In the genomic region with DNA sequence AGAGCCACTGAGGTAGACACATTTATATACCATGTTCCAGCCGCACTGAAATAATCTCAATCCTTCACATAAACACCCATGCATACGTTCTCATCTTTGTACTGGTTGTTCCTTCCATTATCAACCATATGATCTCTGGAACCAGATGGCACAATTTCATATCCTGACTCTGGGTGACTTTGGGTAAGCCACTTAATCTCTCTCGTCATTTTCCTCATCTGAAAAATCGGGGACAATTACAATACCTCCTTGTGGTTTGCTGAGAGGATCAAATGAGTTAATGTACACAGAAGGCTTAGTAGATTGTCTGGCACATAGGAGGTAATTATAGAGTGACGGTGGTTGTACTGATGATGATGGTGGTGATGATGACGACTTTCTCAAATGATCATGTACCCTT, we compare ENCODE assay signal across 7 cellular contexts. TPM values are rescaled to one million over a fixed set of nuclear protein-coding genes. Genes with fewer than 3 reads are reported as not detected.
A peak's percentile ranks its signal among the peaks of the same experiment; 100 is the strongest.
DNase-seq lines count a peak whose midpoint lies in the region; ATAC-seq, FAIRE-seq and TF ChIP-seq lines count a peak whose summit lies in the region.
"Not testable (repeated sequence)": the region's sequence is repeated elsewhere in the genome, so short reads cannot be mapped to it uniquely, and the experiment has no call there.

No MANE protein-coding gene starts in this region.

- not testable (repeated sequence) for H2AFZ ChIP-seq in K562 (ENCODE audit: low read depth, low read length)

- not testable (repeated sequence) for H3K4me3 ChIP-seq in A549; Panc1 (ENCODE audit: low read depth in 2 of 2, low read length in 2 of 2); K562; fibroblast of villous mesenchyme (ENCODE audit: low read depth, low read length)

- H3K9ac ChIP-seq in K562 (ENCODE audit: insufficient read depth in 1 of 2, low read depth in 2 of 2, low read length in 2 of 2), result not testable (repeated sequence)

- not testable (repeated sequence) for DNase-seq in A549 (ENCODE audit: low read depth in 1 of 2, low spot score in 1 of 2); HFFc6; Panc1 (ENCODE audit: low read depth, low spot score); K562 (ENCODE audit: extremely low read depth in 1 of 4, low spot score in 3 of 4)
- DNase-seq in NCI-H524 (lab: John Stamatoyannopoulos, UW) (peak; percentile 89 to 96), NCI-H82 (lab: John Stamatoyannopoulos, UW) (peak; percentile 83), fibroblast of villous mesenchyme (ENCODE audit: low read depth) (peak; percentile 61)

- not testable (repeated sequence) for TF ChIP-seq RAD21 in A549 (conservative IDR thresholded peaks at IDR 0.05 in 1 of 2, IDR thresholded peaks at IDR 0.05 in 1 of 2); K562 (CRISPR knock-in tag; conservative IDR thresholded peaks at IDR 0.05 in 1 of 2, IDR thresholded peaks at IDR 0.05 in 1 of 2)

- H3K79me2 ChIP-seq in K562 (ENCODE audit: control insufficient read depth, insufficient read depth, low read length), result not testable (repeated sequence)

- H3K4me2 ChIP-seq in A549; K562 (ENCODE audit: insufficient read depth, low read length): not testable (repeated sequence)

- not testable (repeated sequence) for H3K27me3 Mint-ChIP-seq in HFFc6 (ENCODE audit: insufficient read depth)

- WGBS in A549 (ENCODE audit: missing lambda C conversion rate), result 93% methylated on average over 6 of the region's 6 CpGs
- WGBS in K562 (ENCODE audit: insufficient coverage, low coverage, missing lambda C conversion rate), result 0% methylated on average over 6 of the region's 6 CpGs

- peaks cover 55% of the 10 kb centered on the region for H3K4me1 ChIP-seq in A549
- peaks cover 31% of the 10 kb centered on the region for H3K4me1 ChIP-seq in Panc1 (ENCODE audit: control insufficient read depth, insufficient read depth, low read length)
- not testable (repeated sequence) for H3K4me1 ChIP-seq in K562 (replicated peaks in 1 of 2; ENCODE audit: control insufficient read depth in 2 of 2, insufficient read depth in 2 of 2, low read length in 2 of 2)

- not testable (repeated sequence) for H3K27me3 ChIP-seq in Panc1 (ENCODE audit: control insufficient read depth, insufficient read depth, low read length); K562 (ENCODE audit: control insufficient read depth in 2 of 2, insufficient read depth in 2 of 2, low read length in 2 of 2)

- BruUV-seq in Panc1 (replicated peaks; lab: Mats Ljungman, UMichigan); K562 (replicated peaks; lab: Mats Ljungman, UMichigan): not testable (repeated sequence)

- not testable (repeated sequence) for TF ChIP-seq POLR2A in A549 (IDR thresholded peaks at IDR 0.05; ENCODE audit: low read length); K562 (conservative IDR thresholded peaks at IDR 0.05)

- H3K4me1 Mint-ChIP-seq in HFFc6 (ENCODE audit: low read depth), result peaks cover 81% of the 10 kb centered on the region

- peak overlapping the region; percentile 90 to 93; a peak in 4 of 6 replicates for H3K27ac ChIP-seq in A549
- peak overlapping the region; percentile 61; the same call in 1 of the 2 replicates for H3K27ac ChIP-seq in Panc1 (ENCODE audit: low read length)
- H3K27ac ChIP-seq in K562 (ENCODE audit: extremely low read depth, low read depth, low read length), result not testable (repeated sequence)

- not testable (repeated sequence) for H3K9me3 ChIP-seq in A549; Panc1 (ENCODE audit: control insufficient read depth, insufficient read depth, low read depth, low read length); K562 (replicated peaks; ENCODE audit: control insufficient read depth, insufficient read depth, low read depth, low read length)

- H3K36me3 Mint-ChIP-seq in HFFc6 (ENCODE audit: low read depth), result not testable (repeated sequence)

- not testable (repeated sequence) for TF ChIP-seq EP300 in A549 (IDR thresholded peaks at IDR 0.05); K562 (IDR thresholded peaks at IDR 0.05; ENCODE audit: low read length)

- in situ Hi-C loops in Panc1 (cut with HindIII; ENCODE audit: low pct_unique_long_range_greater_than_20kb, low sequenced_read_pairs); K562 (cut with MboI): not testable (repeated sequence)

- not testable (repeated sequence) for H4K20me1 ChIP-seq in K562 (replicated peaks; ENCODE audit: control insufficient read depth, insufficient read depth, low read length)

- not testable (repeated sequence) for TF ChIP-seq CTCF in A549 (IDR thresholded peaks at IDR 0.05); HFFc6 (IDR thresholded peaks at IDR 0.05); Panc1 (IDR thresholded peaks at IDR 0.05); K562 (IDR thresholded peaks at IDR 0.05 in 2 of 3, conservative IDR thresholded peaks at IDR 0.05 in 1 of 3; ENCODE audit: insufficient read depth in 2 of 3, low read depth in 1 of 3, low read length in 3 of 3); fibroblast of villous mesenchyme (IDR thresholded peaks at IDR 0.05; ENCODE audit: insufficient read depth, low read depth, low read length)

- peak overlapping the region; percentile 92; the same call in 1 of the 2 replicates for H3K27ac Mint-ChIP-seq in HFFc6

- CTCF ChIA-PET in A549 (lab: Yijun Ruan, JAX), result interaction anchor here (1.1 to 3.6 kb wide), 3 partner anchors 11 to 72 kb away, joined by 5 to 34 read pairs (median 15); no protein-coding TSS in a partner anchor
- CTCF ChIA-PET in Panc1 (lab: Charles Lee); K562 (lab: Yijun Ruan, JAX; ENCODE audit: low intra/inter-chr PET ratio): not testable (repeated sequence)

- not testable (repeated sequence) for ATAC-seq in A549, Panc1, K562

- POLR2A ChIA-PET in A549 (lab: Yijun Ruan, JAX); K562 (lab: Yijun Ruan, JAX): not testable (repeated sequence)
- POLR2A ChIA-PET in Panc1 (lab: Charles Lee), result interaction anchor here (0.7 kb wide), 1 partner anchor 72 kb away, joined by 4 read pairs; no protein-coding TSS in a partner anchor

- not testable (repeated sequence) for H3K36me3 ChIP-seq in Panc1 (ENCODE audit: control insufficient read depth, insufficient read depth, low read length); K562 (ENCODE audit: control insufficient read depth, insufficient read depth, low read length)

- not testable (repeated sequence) for FAIRE-seq in A549 (lab: Jason Lieb, UNC)
- FAIRE-seq in K562 (lab: Jason Lieb, UNC), result peak; percentile 11

- H3K4me3 Mint-ChIP-seq in HFFc6, result not testable (repeated sequence)

- H3K9me3 Mint-ChIP-seq in HFFc6, result not testable (repeated sequence)

- H3K9me1 ChIP-seq in K562 (ENCODE audit: control insufficient read depth, insufficient read depth, low read length), result not testable (repeated sequence)

- intact Hi-C loops in Panc1 (cut with micrococcal nuclease; ENCODE audit: unreplicated experiment); K562 (cut with micrococcal nuclease): not testable (repeated sequence)

RNA-seq across cellular contexts. Expression of gene AKAP13, which starts 38.2 kb away (rescaled TPM):
- polyA plus RNA-seq in A549 (2011; rRNA removed) (28.8 and 59.7 TPM in 2 replicates), A549 (2017; fragmentation: RNase III; extraction: RNeasy Plus Mini Kit Qiagen cat#74134 plus additional on column Dnase treatment) (19.9 to 21.5 TPM (median 20.4 TPM) in 3 replicates), K562 (2011; rRNA removed) (0.01 and 0.42 TPM in 2 replicates), K562 (2014; fragmentation: Illumina TruSeq; extraction: Trizol) (0.28 and 0.51 TPM in 2 replicates), K562 (2014; fragmentation: Nextera tagmentation; extraction: Ambion mirVana) (under 1 TPM; 0.03 to 0.14 TPM), K562 (2014; rRNA removed) (0.15 and 0.16 TPM in 2 replicates)
- 11.0 and 12.3 TPM in 2 replicates for polyA plus RNA-seq in A549 (2012; cell fraction: cytosol; rRNA removed)
- 75.3 and 75.7 TPM in 2 replicates for polyA plus RNA-seq in A549 (2012; cell fraction: nucleus; rRNA removed)
- 168 and 171 TPM in 2 replicates for polyA minus RNA-seq in A549 (2011; rRNA and poly(A)+ RNA removed)
- 10 to 100 TPM; 29.0 to 51.3 (median 35.6) TPM for total RNA-seq in HFFc6 (2021; fragmentation: NEBNext Ultra II Directional; extraction: Animal tissue kit (Norgen Biotek cat#: 25700))
- total RNA-seq in Panc1 (2021; ENCODE audit: unreplicated experiment) (94.2 TPM), K562 (2014; rRNA removed) (0.23 and 0.61 TPM in 2 replicates), K562 (2014; rRNA removed; fragmentation: Illumina TruSeq; extraction: Trizol) (0.58 and 0.70 TPM in 2 replicates), K562 (2015; rRNA removed; fragmentation: Illumina TruSeq; extraction: Trizol) (0.65 and 0.90 TPM in 2 replicates), K562 (2021) (1.7 and 2.6 TPM in 2 replicates), fibroblast of villous mesenchyme (116 and 164 TPM in 2 replicates)
- 45.1 TPM for polyA plus RNA-seq in Panc1 (2012; ENCODE audit: insufficient read length)
- 1.5 and 4.9 TPM in 2 replicates for total RNA-seq in K562 (2011; cell fraction: chromatin; rRNA removed; ENCODE audit: low replicate concordance)
- total RNA-seq in K562 (2011; cell fraction: nucleolus; rRNA removed), result 0.53 and 3.8 TPM in 2 replicates
- total RNA-seq in K562 (2011; cell fraction: nucleoplasm; rRNA removed), result 2.4 and 5.6 TPM in 2 replicates
- polyA plus RNA-seq in K562 (2011; cell fraction: cytosol; rRNA removed), result 0.01 and 0.28 TPM in 2 replicates
- polyA plus RNA-seq in K562 (2011; cell fraction: nucleus; rRNA removed), result 0.20 and 0.58 TPM in 2 replicates
- polyA plus RNA-seq in K562 (2012), result 0.20 and 0.72 TPM in 2 replicates
- 0.36 and 1.6 TPM in 2 replicates for polyA minus RNA-seq in K562 (2011; rRNA and poly(A)+ RNA removed)
- 1.0 and 1.4 TPM in 2 replicates for polyA minus RNA-seq in K562 (2011; cell fraction: cytosol; rRNA and poly(A)+ RNA removed)
- polyA minus RNA-seq in K562 (2011; cell fraction: nucleus; rRNA and poly(A)+ RNA removed), result 0.67 and 1.3 TPM in 2 replicates

Comparison
In these comparisons a context has a peak if more than half of its experiments do, and no peak if none do; other contexts are left out.
1. RNA of gene AKAP13, which starts 38.2 kb away (total RNA-seq): 116 to 164 TPM in fibroblast of villous mesenchyme, 94.2 TPM in Panc1 (single experiment) and 29.0 to 51.3 TPM in HFFc6; 0.23 to 5.6 TPM in K562; every median in the first group is over 4 times any median in the second.